18 cellular contexts compared by ENCODE assay signal in genomic region chr12:69274861-69275260, GRCh38. TPM values are rescaled to one million over a fixed set of nuclear protein-coding genes. Genes with fewer than 3 reads are reported as not detected.
DNase-seq lines count a peak whose midpoint lies in the region; ATAC-seq and TF ChIP-seq lines count a peak whose summit lies in the region.
"Had no signal": no experiment of that assay in that cellular context is flagged by ENCODE, and none has a peak within 500 bp of the region (broad histone marks: within the 10 kb centered on the region; RNA-seq: fewer than 3 reads in every experiment).

No MANE protein-coding gene starts in this region.

- peak overlapping the region; percentile 2 for H3K27ac Mint-ChIP-seq in activated CD4-positive, alpha-beta memory T cell treated with anti-CD3 and anti-CD28 coated beads for 36 hours
- H3K27ac Mint-ChIP-seq in activated CD4-positive, alpha-beta memory T cell treated with anti-CD3 and anti-CD28 coated beads, Interleukin-2, amount 10 ng/mL, durations not matched to agents 7 days and 5 days: no peak overlapping the region
- H3K27ac Mint-ChIP-seq in neural progenitor cell: no peak overlapping the region

- ATAC-seq in GM18502 (IDR thresholded peaks at IDR 0.05; ENCODE audit: poor library complexity, unreplicated experiment): no peak
- ATAC-seq: activated naive CD4-positive, alpha-beta T cell treated with anti-CD3 and anti-CD28 coated beads, Interleukin-2, amount 50 U/mL, for 72 hours had no signal

- peak overlapping the region; percentile 41 for H3K27ac ChIP-seq in neural progenitor cell

- H3K4me2 ChIP-seq in neural progenitor cell: no peak overlapping the region

- H3K9me3 Mint-ChIP-seq in activated CD4-positive, alpha-beta memory T cell treated with anti-CD3 and anti-CD28 coated beads for 36 hours: no peaks in the 10 kb centered on the region
- H3K9me3 Mint-ChIP-seq in activated CD4-positive, alpha-beta memory T cell treated with anti-CD3 and anti-CD28 coated beads, Interleukin-2, amount 10 ng/mL, durations not matched to agents 7 days and 5 days: no peaks in the 10 kb centered on the region
- no peaks in the 10 kb centered on the region for H3K9me3 Mint-ChIP-seq in neural progenitor cell
- H3K9me3 Mint-ChIP-seq: activated naive CD4-positive, alpha-beta T cell treated with anti-CD3 and anti-CD28 coated beads, Interleukin-2, amount 50 U/mL, for 72 hours; CD14-positive monocyte; naive thymus-derived CD8-positive, alpha-beta T cell had no signal

- intact Hi-C loops in activated CD4-positive, alpha-beta memory T cell treated with anti-CD3 and anti-CD28 coated beads for 36 hours (cut with micrococcal nuclease): no loop called here

- peaks cover 3% of the 10 kb centered on the region for H3K36me3 Mint-ChIP-seq in activated CD4-positive, alpha-beta memory T cell treated with anti-CD3 and anti-CD28 coated beads for 36 hours
- peaks cover 19% of the 10 kb centered on the region for H3K36me3 Mint-ChIP-seq in activated CD4-positive, alpha-beta memory T cell treated with anti-CD3 and anti-CD28 coated beads, Interleukin-2, amount 10 ng/mL, durations not matched to agents 7 days and 5 days (ENCODE audit: low read depth)
- H3K36me3 Mint-ChIP-seq in neural progenitor cell: peaks cover 10% of the 10 kb centered on the region

- CTCF ChIA-PET in activated CD4-positive, alpha-beta memory T cell treated with anti-CD3 and anti-CD28 coated beads for 36 hours (lab: Charles Lee): interaction anchor here (1.9 kb wide), 1 partner anchor 21 kb away, joined by 10 read pairs; no protein-coding TSS in a partner anchor
- CTCF ChIA-PET in activated CD4-positive, alpha-beta memory T cell treated with anti-CD3 and anti-CD28 coated beads, Interleukin-2, amount 10 ng/mL, durations not matched to agents 7 days and 5 days (lab: Charles Lee): interaction anchor here (1.3 to 2.2 kb wide), 3 partner anchors 16 to 120 kb away, joined by 4 to 8 read pairs (median 7); no protein-coding TSS in a partner anchor

- no peaks in the 10 kb centered on the region for H3K79me2 ChIP-seq in neural progenitor cell (ENCODE audit: low read depth)

- H3K9ac ChIP-seq in neural progenitor cell: no peak overlapping the region

- peaks cover 65% of the 10 kb centered on the region for H3F3A ChIP-seq in neural progenitor cell (ENCODE audit: low read depth)

- no peak overlapping the region for H3K4me3 ChIP-seq in neural progenitor cell
- H3K4me3 ChIP-seq: lung had no signal

- peaks cover 13% of the 10 kb centered on the region for H3K36me3 ChIP-seq in neural progenitor cell

- H2AFZ ChIP-seq in neural progenitor cell (replicated peaks): no peak overlapping the region

- POLR2A ChIA-PET in activated CD4-positive, alpha-beta memory T cell treated with anti-CD3 and anti-CD28 coated beads for 36 hours (lab: Charles Lee): no interaction called here
- POLR2A ChIA-PET in activated CD4-positive, alpha-beta memory T cell treated with anti-CD3 and anti-CD28 coated beads, Interleukin-2, amount 10 ng/mL, durations not matched to agents 7 days and 5 days (lab: Charles Lee): interaction anchor here (1.0 to 2.7 kb wide), 3 partner anchors 21 to 56 kb away, joined by 3 to 12 read pairs (median 4); no protein-coding TSS in a partner anchor

- no peaks in the 10 kb centered on the region for H3K27me3 Mint-ChIP-seq in activated CD4-positive, alpha-beta memory T cell treated with anti-CD3 and anti-CD28 coated beads for 36 hours
- H3K27me3 Mint-ChIP-seq in activated CD4-positive, alpha-beta memory T cell treated with anti-CD3 and anti-CD28 coated beads, Interleukin-2, amount 10 ng/mL, durations not matched to agents 7 days and 5 days: no peaks in the 10 kb centered on the region
- H3K27me3 Mint-ChIP-seq in neural progenitor cell (ENCODE audit: insufficient read depth, low read depth): peaks cover 4% of the 10 kb centered on the region
- H3K27me3 Mint-ChIP-seq: naive thymus-derived CD8-positive, alpha-beta T cell had no signal

- DNase-seq in activated CD4-positive, alpha-beta memory T cell treated with anti-CD3 and anti-CD28 coated beads for 36 hours: no peak
- DNase-seq in activated CD4-positive, alpha-beta memory T cell treated with anti-CD3 and anti-CD28 coated beads, Interleukin-2, amount 10 ng/mL, durations not matched to agents 7 days and 5 days: no peak
- DNase-seq in NCI-H69 (lab: John Stamatoyannopoulos, UW) (peak; percentile 1), dermis blood vessel endothelial cell (peak; percentile 70), neural progenitor cell (ENCODE audit: low spot score) (no peak), HK-2 (ENCODE audit: unreplicated experiment) (no peak), RPMI8226 (no peak)
- DNase-seq: activated T-cell treated with anti-CD3 and anti-CD28 coated beads for 4 hours; DMS79 treated with DMSO at 0.1 percent for 48 hours; Kasumi-1; NCI-H1436 treated with DMSO at 0.1 percent for 48 hours; NK-92 treated with Interleukin-12 subunit alpha and Interleukin-12 subunit beta, amount 100 ng/mL, for 24 hours; Right ventricle myocardium superior had no signal

- no peaks in the 10 kb centered on the region for H3K4me1 ChIP-seq in neural progenitor cell

- H3K9me3 ChIP-seq in neural progenitor cell (ENCODE audit: low read depth): no peaks in the 10 kb centered on the region

- no peaks in the 10 kb centered on the region for H3K27me3 ChIP-seq in neural progenitor cell

- peaks cover 44% of the 10 kb centered on the region for H3K4me1 Mint-ChIP-seq in activated CD4-positive, alpha-beta memory T cell treated with anti-CD3 and anti-CD28 coated beads for 36 hours (ENCODE audit: low read depth)
- H3K4me1 Mint-ChIP-seq in activated CD4-positive, alpha-beta memory T cell treated with anti-CD3 and anti-CD28 coated beads, Interleukin-2, amount 10 ng/mL, durations not matched to agents 7 days and 5 days: peaks cover 21% of the 10 kb centered on the region
- no peaks in the 10 kb centered on the region for H3K4me1 Mint-ChIP-seq in neural progenitor cell

- peaks cover 44% of the 10 kb centered on the region for H4K20me1 ChIP-seq in neural progenitor cell (ENCODE audit: low read depth)

- no peak for TF ChIP-seq CTCF in neural progenitor cell (IDR thresholded peaks at IDR 0.05)

- H3K4me3 Mint-ChIP-seq in activated CD4-positive, alpha-beta memory T cell treated with anti-CD3 and anti-CD28 coated beads for 36 hours: no peak overlapping the region
- H3K4me3 Mint-ChIP-seq in activated CD4-positive, alpha-beta memory T cell treated with anti-CD3 and anti-CD28 coated beads, Interleukin-2, amount 10 ng/mL, durations not matched to agents 7 days and 5 days: no peak overlapping the region
- H3K4me3 Mint-ChIP-seq in neural progenitor cell: no peak overlapping the region
- H3K4me3 Mint-ChIP-seq: CD14-positive monocyte had no signal

RNA-seq across cellular contexts. Expression of gene CPSF6, which starts 35.5 kb away (rescaled TPM):
- 10 to 100 TPM; 86.6 to 90.0 TPM for total RNA-seq in activated CD4-positive, alpha-beta memory T cell treated with anti-CD3 and anti-CD28 coated beads for 36 hours
- 10 to 100 TPM; 89.9 to 91.6 TPM for total RNA-seq in activated CD4-positive, alpha-beta memory T cell treated with anti-CD3 and anti-CD28 coated beads, Interleukin-2, amount 10 ng/mL, durations not matched to agents 7 days and 5 days
- total RNA-seq in dermis blood vessel endothelial cell (15.1 and 21.9 TPM in 2 replicates), neural progenitor cell (ENCODE audit: low replicate concordance) (114 and 155 TPM in 2 replicates)

Comparison
In these comparisons a context has a peak if more than half of its experiments do, and no peak if none do; other contexts are left out.
1. DNase-seq: peak in NCI-H69 (single experiment) and dermis blood vessel endothelial cell (single experiment); none in activated CD4-positive, alpha-beta memory T cell treated with anti-CD3 and anti-CD28 coated beads for 36 hours (single experiment), activated CD4-positive, alpha-beta memory T cell treated with anti-CD3 and anti-CD28 coated beads, Interleukin-2, amount 10 ng/mL, durations not matched to agents 7 days and 5 days (single experiment), neural progenitor cell (single experiment), HK-2 (single experiment) and RPMI8226 (single experiment).